In the genomic region with DNA sequence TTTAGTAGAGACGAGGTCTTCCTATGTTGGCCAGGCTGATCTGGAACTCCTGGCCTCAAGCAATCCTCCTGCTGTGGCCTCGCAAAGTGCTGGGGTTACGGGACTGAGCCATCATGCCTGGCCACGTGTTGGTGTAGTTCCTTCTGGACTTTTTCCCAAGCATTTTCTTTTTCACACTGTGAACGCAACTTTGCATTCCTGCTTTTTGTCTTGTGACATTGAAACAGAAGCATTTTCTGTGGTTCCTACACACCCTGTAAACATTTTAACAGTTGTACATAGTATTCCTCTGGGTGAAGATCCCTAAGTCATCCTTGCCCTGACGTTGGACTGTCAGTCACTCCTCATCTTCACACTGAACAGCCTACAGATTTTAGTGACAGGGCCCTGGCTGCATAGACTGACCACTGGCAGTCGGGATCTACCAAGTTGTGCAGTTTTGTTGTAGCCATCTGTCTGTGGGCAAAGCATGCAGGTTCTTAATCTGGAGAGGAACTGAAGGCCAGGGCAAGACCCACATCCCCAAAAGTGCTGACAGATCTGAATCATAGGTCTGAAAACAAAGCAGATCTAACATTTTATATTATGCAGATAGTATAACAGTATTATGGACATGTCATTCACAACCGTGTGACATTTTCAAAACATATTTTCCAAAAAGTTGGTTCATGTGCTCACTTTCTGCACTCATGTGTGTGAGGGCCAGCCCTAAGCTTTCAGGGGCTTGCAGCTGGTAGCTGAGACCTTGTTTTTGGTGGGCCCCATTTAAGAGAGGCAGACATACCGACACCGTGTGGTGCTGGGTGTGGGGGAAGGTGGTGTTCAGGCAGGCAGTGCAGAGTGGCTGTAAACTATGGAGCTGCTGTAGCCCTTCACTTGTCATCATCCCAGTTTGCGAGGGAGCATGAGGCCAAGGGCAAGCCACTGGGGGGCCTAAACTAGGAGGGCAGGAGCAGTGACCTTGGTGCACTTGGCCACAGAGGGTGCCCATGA, we compare ENCODE assay signal across 2 cellular contexts.
TF ChIP-seq lines count a peak whose summit lies in the region.

No MANE protein-coding gene starts in this region.

TF ChIP-seq in GM23338, 12 proteins besides CTCF, POLR2A, EP300 and RAD21 (continues in another document):
- TF ChIP-seq EZH2 (IDR thresholded peaks at IDR 0.05; ENCODE audit: low read depth, unreplicated experiment) (no peak), ZNF114 (CRISPR knock-in tag; IDR thresholded peaks at IDR 0.05) (no peak), JUNB (IDR thresholded peaks at IDR 0.05; ENCODE audit: unreplicated experiment) (no peak), STAT1 (IDR thresholded peaks at IDR 0.05; ENCODE audit: unreplicated experiment) (no peak), POLR2AphosphoS5 (IDR thresholded peaks at IDR 0.05; ENCODE audit: low read depth) (no peak), CREB1 (CRISPR knock-in tag; IDR thresholded peaks at IDR 0.05; ENCODE audit: low read depth) (no peak), ZNF331 (CRISPR knock-in tag; IDR thresholded peaks at IDR 0.05; ENCODE audit: low read depth) (no peak), NANOG (IDR thresholded peaks at IDR 0.05; ENCODE audit: borderline replicate concordance) (no peak), EZH2phosphoT487 (IDR thresholded peaks at IDR 0.05; ENCODE audit: unreplicated experiment) (no peak)
- TF ChIP-seq, protein P1, sequence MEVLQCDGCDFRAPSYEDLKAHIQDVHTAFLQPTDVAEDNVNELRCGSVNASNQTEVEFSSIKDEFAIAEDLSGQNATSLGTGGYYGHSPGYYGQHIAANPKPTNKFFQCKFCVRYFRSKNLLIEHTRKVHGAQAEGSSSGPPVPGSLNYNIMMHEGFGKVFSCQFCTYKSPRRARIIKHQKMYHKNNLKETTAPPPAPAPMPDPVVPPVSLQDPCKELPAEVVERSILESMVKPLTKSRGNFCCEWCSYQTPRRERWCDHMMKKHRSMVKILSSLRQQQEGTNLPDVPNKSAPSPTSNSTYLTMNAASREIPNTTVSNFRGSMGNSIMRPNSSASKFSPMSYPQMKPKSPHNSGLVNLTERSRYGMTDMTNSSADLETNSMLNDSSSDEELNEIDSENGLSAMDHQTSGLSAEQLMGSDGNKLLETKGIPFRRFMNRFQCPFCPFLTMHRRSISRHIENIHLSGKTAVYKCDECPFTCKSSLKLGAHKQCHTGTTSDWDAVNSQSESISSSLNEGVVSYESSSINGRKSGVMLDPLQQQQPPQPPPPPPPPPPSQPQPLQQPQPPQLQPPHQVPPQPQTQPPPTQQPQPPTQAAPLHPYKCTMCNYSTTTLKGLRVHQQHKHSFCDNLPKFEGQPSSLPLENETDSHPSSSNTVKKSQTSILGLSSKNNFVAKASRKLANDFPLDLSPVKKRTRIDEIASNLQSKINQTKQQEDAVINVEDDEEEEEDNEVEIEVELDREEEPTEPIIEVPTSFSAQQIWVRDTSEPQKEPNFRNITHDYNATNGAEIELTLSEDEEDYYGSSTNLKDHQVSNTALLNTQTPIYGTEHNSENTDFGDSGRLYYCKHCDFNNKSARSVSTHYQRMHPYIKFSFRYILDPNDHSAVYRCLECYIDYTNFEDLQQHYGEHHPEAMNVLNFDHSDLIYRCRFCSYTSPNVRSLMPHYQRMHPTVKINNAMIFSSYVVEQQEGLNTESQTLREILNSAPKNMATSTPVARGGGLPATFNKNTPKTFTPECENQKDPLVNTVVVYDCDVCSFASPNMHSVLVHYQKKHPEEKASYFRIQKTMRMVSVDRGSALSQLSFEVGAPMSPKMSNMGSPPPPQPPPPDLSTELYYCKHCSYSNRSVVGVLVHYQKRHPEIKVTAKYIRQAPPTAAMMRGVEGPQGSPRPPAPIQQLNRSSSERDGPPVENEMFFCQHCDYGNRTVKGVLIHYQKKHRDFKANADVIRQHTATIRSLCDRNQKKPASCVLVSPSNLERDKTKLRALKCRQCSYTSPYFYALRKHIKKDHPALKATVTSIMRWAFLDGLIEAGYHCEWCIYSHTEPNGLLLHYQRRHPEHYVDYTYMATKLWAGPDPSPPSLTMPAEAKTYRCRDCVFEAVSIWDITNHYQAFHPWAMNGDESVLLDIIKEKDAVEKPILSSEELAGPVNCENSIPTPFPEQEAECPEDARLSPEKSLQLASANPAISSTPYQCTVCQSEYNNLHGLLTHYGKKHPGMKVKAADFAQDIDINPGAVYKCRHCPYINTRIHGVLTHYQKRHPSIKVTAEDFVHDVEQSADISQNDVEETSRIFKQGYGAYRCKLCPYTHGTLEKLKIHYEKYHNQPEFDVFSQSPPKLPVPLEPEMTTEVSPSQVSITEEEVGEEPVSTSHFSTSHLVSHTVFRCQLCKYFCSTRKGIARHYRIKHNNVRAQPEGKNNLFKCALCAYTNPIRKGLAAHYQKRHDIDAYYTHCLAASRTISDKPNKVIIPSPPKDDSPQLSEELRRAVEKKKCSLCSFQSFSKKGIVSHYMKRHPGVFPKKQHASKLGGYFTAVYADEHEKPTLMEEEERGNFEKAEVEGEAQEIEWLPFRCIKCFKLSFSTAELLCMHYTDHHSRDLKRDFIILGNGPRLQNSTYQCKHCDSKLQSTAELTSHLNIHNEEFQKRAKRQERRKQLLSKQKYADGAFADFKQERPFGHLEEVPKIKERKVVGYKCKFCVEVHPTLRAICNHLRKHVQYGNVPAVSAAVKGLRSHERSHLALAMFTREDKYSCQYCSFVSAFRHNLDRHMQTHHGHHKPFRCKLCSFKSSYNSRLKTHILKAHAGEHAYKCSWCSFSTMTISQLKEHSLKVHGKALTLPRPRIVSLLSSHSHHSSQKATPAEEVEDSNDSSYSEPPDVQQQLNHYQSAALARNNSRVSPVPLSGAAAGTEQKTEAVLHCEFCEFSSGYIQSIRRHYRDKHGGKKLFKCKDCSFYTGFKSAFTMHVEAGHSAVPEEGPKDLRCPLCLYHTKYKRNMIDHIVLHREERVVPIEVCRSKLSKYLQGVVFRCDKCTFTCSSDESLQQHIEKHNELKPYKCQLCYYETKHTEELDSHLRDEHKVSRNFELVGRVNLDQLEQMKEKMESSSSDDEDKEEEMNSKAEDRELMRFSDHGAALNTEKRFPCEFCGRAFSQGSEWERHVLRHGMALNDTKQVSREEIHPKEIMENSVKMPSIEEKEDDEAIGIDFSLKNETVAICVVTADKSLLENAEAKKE (CRISPR knock-in tag; IDR thresholded peaks at IDR 0.05): no peak
- TF ChIP-seq, protein P2, sequence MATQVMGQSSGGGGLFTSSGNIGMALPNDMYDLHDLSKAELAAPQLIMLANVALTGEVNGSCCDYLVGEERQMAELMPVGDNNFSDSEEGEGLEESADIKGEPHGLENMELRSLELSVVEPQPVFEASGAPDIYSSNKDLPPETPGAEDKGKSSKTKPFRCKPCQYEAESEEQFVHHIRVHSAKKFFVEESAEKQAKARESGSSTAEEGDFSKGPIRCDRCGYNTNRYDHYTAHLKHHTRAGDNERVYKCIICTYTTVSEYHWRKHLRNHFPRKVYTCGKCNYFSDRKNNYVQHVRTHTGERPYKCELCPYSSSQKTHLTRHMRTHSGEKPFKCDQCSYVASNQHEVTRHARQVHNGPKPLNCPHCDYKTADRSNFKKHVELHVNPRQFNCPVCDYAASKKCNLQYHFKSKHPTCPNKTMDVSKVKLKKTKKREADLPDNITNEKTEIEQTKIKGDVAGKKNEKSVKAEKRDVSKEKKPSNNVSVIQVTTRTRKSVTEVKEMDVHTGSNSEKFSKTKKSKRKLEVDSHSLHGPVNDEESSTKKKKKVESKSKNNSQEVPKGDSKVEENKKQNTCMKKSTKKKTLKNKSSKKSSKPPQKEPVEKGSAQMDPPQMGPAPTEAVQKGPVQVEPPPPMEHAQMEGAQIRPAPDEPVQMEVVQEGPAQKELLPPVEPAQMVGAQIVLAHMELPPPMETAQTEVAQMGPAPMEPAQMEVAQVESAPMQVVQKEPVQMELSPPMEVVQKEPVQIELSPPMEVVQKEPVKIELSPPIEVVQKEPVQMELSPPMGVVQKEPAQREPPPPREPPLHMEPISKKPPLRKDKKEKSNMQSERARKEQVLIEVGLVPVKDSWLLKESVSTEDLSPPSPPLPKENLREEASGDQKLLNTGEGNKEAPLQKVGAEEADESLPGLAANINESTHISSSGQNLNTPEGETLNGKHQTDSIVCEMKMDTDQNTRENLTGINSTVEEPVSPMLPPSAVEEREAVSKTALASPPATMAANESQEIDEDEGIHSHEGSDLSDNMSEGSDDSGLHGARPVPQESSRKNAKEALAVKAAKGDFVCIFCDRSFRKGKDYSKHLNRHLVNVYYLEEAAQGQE (IDR thresholded peaks at IDR 0.05; ENCODE audit: unreplicated experiment): no peak

TF ChIP-seq in SK-N-SH, 30 proteins besides CTCF, POLR2A, EP300 and RAD21:
- TF ChIP-seq YY1 (IDR thresholded peaks at IDR 0.05; ENCODE audit: low read depth) (no peak), PBX3 (IDR thresholded peaks at IDR 0.05) (no peak), ELF1 (IDR thresholded peaks at IDR 0.05) (no peak), RXRA (IDR thresholded peaks at IDR 0.05; ENCODE audit: borderline replicate concordance, low read depth) (no peak), EZH2phosphoT487 (IDR thresholded peaks at IDR 0.05; ENCODE audit: borderline replicate concordance, low read depth) (no peak), GABPA (IDR thresholded peaks at IDR 0.05; ENCODE audit: low read depth) (no peak), TCF12 (IDR thresholded peaks at IDR 0.05) (no peak), NFIC (IDR thresholded peaks at IDR 0.05; ENCODE audit: borderline replicate concordance) (no peak), CHD2 (IDR thresholded peaks at IDR 0.05; ENCODE audit: low read length, partially characterized antibody) (no peak), FOSL2 (IDR thresholded peaks at IDR 0.05; ENCODE audit: borderline replicate concordance, low read depth) (no peak), MEF2A (IDR thresholded peaks at IDR 0.05; ENCODE audit: borderline replicate concordance, low read depth) (no peak), POLR2AphosphoS5 (IDR thresholded peaks at IDR 0.05; ENCODE audit: low read depth, low read length) (no peak), SIN3A (IDR thresholded peaks at IDR 0.05; ENCODE audit: borderline replicate concordance, low read depth, low read length) (no peak), JUND (IDR thresholded peaks at IDR 0.05) (no peak), TEAD4 (IDR thresholded peaks at IDR 0.05; ENCODE audit: borderline replicate concordance, insufficient read depth) (no peak), SMC3 (IDR thresholded peaks at IDR 0.05; ENCODE audit: low read depth, low read length) (no peak)
- TF ChIP-seq, protein P3, sequence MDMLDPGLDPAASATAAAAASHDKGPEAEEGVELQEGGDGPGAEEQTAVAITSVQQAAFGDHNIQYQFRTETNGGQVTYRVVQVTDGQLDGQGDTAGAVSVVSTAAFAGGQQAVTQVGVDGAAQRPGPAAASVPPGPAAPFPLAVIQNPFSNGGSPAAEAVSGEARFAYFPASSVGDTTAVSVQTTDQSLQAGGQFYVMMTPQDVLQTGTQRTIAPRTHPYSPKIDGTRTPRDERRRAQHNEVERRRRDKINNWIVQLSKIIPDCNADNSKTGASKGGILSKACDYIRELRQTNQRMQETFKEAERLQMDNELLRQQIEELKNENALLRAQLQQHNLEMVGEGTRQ (IDR thresholded peaks at IDR 0.05; ENCODE audit: borderline replicate concordance, low read depth, low read length): no peak
- TF ChIP-seq, protein P2 (IDR thresholded peaks at IDR 0.05; ENCODE audit: low read depth, low read length): no peak
